Comparison of ENCODE assay signal across 1 cellular context in genomic region chr15:65133550-65134200, GRCh38.
A peak's percentile ranks its signal among the peaks of the same experiment; 100 is the strongest.
TF ChIP-seq lines count a peak whose summit lies in the region.

A gene with protein sequence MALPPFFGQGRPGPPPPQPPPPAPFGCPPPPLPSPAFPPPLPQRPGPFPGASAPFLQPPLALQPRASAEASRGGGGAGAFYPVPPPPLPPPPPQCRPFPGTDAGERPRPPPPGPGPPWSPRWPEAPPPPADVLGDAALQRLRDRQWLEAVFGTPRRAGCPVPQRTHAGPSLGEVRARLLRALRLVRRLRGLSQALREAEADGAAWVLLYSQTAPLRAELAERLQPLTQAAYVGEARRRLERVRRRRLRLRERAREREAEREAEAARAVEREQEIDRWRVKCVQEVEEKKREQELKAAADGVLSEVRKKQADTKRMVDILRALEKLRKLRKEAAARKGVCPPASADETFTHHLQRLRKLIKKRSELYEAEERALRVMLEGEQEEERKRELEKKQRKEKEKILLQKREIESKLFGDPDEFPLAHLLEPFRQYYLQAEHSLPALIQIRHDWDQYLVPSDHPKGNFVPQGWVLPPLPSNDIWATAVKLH (minus strand): TSS chr15:65133808. CDS start chr15:65133781, 27 bp downstream.

TF ChIP-seq in HepG2, 621 proteins besides CTCF, POLR2A, EP300 and RAD21 (continued from another document and continues in another):
- TF ChIP-seq, protein P1, sequence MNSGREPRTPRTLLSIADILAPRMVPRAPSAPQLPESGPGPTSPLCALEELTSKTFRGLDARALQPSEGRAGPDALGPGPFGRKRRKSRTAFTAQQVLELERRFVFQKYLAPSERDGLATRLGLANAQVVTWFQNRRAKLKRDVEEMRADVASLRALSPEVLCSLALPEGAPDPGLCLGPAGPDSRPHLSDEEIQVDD (CRISPR knock-in tag; IDR thresholded peaks at IDR 0.05; ENCODE audit: borderline replicate concordance) = no peak
- peak; percentile 51; the same call in 1 of the 2 replicates for TF ChIP-seq GMEB1 (CRISPR knock-in tag; IDR thresholded peaks at IDR 0.05; ENCODE audit: borderline replicate concordance)
- TF ChIP-seq ZMYM4 (CRISPR knock-in tag; IDR thresholded peaks at IDR 0.05) = peak; percentile 58; the same call in 1 of the 2 replicates
- peak; percentile 89 for TF ChIP-seq HDAC2 (CRISPR knock-in tag; IDR thresholded peaks at IDR 0.05)
- TF ChIP-seq PLRG1 (conservative IDR thresholded peaks at IDR 0.05) = no peak
- no peak for TF ChIP-seq ZNF558 (CRISPR knock-in tag; IDR thresholded peaks at IDR 0.05; ENCODE audit: borderline replicate concordance)
- TF ChIP-seq POLR2AphosphoS5 (IDR thresholded peaks at IDR 0.05; ENCODE audit: low read depth, low read length) = peak; percentile 95
- no peak for TF ChIP-seq ZFP41 (CRISPR knock-in tag; IDR thresholded peaks at IDR 0.05; ENCODE audit: borderline replicate concordance)
- TF ChIP-seq YY1 (IDR thresholded peaks at IDR 0.05; ENCODE audit: insufficient read depth, insufficient replicate concordance, low read depth, low read length) = peak; percentile 30
- TF ChIP-seq U2AF1 (optimal IDR thresholded peaks at IDR 0.05; ENCODE audit: low read depth, low read length) = no peak
- TF ChIP-seq ZNF12 (CRISPR knock-in tag; IDR thresholded peaks at IDR 0.05) = 0 out of 2 replicates have a peak, but pooled peaks have one; percentile 7
- TF ChIP-seq, protein P2, sequence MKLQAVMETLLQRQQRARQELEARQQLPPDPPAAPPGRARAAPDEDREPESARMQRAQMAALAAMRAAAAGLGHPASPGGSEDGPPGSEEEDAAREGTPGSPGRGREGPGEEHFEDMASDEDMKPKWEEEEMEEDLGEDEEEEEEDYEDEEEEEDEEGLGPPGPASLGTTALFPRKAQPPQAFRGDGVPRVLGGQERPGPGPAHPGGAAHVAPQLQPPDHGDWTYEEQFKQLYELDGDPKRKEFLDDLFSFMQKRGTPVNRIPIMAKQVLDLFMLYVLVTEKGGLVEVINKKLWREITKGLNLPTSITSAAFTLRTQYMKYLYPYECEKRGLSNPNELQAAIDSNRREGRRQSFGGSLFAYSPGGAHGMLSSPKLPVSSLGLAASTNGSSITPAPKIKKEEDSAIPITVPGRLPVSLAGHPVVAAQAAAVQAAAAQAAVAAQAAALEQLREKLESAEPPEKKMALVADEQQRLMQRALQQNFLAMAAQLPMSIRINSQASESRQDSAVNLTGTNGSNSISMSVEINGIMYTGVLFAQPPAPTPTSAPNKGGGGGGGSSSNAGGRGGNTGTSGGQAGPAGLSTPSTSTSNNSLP (IDR thresholded peaks at IDR 0.05; ENCODE audit: low read depth, low read length) = no peak
- TF ChIP-seq TRAFD1 (CRISPR knock-in tag; IDR thresholded peaks at IDR 0.05; ENCODE audit: borderline replicate concordance) = no peak
- 0 out of 2 replicates have a peak, but pooled peaks have one; percentile 23 for TF ChIP-seq SNAPC2 (CRISPR knock-in tag; IDR thresholded peaks at IDR 0.05)
- peak; percentile 38 for TF ChIP-seq JARID2 (CRISPR knock-in tag; IDR thresholded peaks at IDR 0.05; ENCODE audit: insufficient replicate concordance)
- TF ChIP-seq ZNF205 (CRISPR knock-in tag; IDR thresholded peaks at IDR 0.05) = peak; percentile 39; the same call in 1 of the 2 replicates
- TF ChIP-seq, protein P3, sequence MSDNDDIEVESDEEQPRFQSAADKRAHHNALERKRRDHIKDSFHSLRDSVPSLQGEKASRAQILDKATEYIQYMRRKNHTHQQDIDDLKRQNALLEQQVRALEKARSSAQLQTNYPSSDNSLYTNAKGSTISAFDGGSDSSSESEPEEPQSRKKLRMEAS (IDR thresholded peaks at IDR 0.05) = peak; percentile 32; the same call in 1 of the 2 replicates
- TF ChIP-seq ZNF883 (CRISPR knock-in tag; IDR thresholded peaks at IDR 0.05; ENCODE audit: not compliant biosample characterization) = peak; percentile 10
- TF ChIP-seq FLYWCH1 (CRISPR knock-in tag; IDR thresholded peaks at IDR 0.05) = no peak
- TF ChIP-seq BORCS8-MEF2B (CRISPR knock-in tag; IDR thresholded peaks at IDR 0.05) = no peak
- TF ChIP-seq ZNF749 (CRISPR knock-in tag; IDR thresholded peaks at IDR 0.05; ENCODE audit: borderline replicate concordance) = no peak
- no peak for TF ChIP-seq MAFF (IDR thresholded peaks at IDR 0.05; ENCODE audit: low read depth, low read length)
- TF ChIP-seq THYN1 (CRISPR knock-in tag; IDR thresholded peaks at IDR 0.05; ENCODE audit: borderline replicate concordance, low read depth) = no peak
- no peak for TF ChIP-seq ZFP36L2 (CRISPR knock-in tag; IDR thresholded peaks at IDR 0.05)
- TF ChIP-seq PPARG (CRISPR knock-in tag; conservative IDR thresholded peaks at IDR 0.05) = peak; percentile 41; the same call in 1 of the 2 replicates
- TF ChIP-seq ZNF556 (CRISPR knock-in tag; IDR thresholded peaks at IDR 0.05; ENCODE audit: borderline replicate concordance) = no peak
- 0 out of 4 replicates have a peak, but pooled peaks of 1 of the 2 experiments have one; percentile 29 for TF ChIP-seq ATF4 (CRISPR knock-in tag; IDR thresholded peaks at IDR 0.05)
- TF ChIP-seq GPN1 (CRISPR knock-in tag; IDR thresholded peaks at IDR 0.05; ENCODE audit: borderline replicate concordance) = no peak
- TF ChIP-seq, protein P4, sequence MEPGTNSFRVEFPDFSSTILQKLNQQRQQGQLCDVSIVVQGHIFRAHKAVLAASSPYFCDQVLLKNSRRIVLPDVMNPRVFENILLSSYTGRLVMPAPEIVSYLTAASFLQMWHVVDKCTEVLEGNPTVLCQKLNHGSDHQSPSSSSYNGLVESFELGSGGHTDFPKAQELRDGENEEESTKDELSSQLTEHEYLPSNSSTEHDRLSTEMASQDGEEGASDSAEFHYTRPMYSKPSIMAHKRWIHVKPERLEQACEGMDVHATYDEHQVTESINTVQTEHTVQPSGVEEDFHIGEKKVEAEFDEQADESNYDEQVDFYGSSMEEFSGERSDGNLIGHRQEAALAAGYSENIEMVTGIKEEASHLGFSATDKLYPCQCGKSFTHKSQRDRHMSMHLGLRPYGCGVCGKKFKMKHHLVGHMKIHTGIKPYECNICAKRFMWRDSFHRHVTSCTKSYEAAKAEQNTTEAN (CRISPR knock-in tag; conservative IDR thresholded peaks at IDR 0.05) = no peak
- TF ChIP-seq ZNF784 (CRISPR knock-in tag; IDR thresholded peaks at IDR 0.05; ENCODE audit: borderline replicate concordance) = no peak
- no peak for TF ChIP-seq NFE2L1 (CRISPR knock-in tag; IDR thresholded peaks at IDR 0.05; ENCODE audit: borderline replicate concordance)
- no peak for TF ChIP-seq U2AF2 (IDR thresholded peaks at IDR 0.05; ENCODE audit: low read depth, low read length)
- TF ChIP-seq CREM (IDR thresholded peaks at IDR 0.05) = peak; percentile 97
- peak; percentile 73; the same call in 1 of the 2 replicates for TF ChIP-seq CREM (CRISPR knock-in tag; IDR thresholded peaks at IDR 0.05)
- 0 out of 2 replicates have a peak, but pooled peaks have one; percentile 21 for TF ChIP-seq MXD1 (CRISPR knock-in tag; IDR thresholded peaks at IDR 0.05)
- peak; percentile 76 for TF ChIP-seq KAT7 (CRISPR knock-in tag; IDR thresholded peaks at IDR 0.05; ENCODE audit: borderline replicate concordance)
- TF ChIP-seq ZNF547 (CRISPR knock-in tag; IDR thresholded peaks at IDR 0.05) = no peak
- TF ChIP-seq, protein P5, sequence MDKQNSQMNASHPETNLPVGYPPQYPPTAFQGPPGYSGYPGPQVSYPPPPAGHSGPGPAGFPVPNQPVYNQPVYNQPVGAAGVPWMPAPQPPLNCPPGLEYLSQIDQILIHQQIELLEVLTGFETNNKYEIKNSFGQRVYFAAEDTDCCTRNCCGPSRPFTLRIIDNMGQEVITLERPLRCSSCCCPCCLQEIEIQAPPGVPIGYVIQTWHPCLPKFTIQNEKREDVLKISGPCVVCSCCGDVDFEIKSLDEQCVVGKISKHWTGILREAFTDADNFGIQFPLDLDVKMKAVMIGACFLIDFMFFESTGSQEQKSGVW (CRISPR knock-in tag; IDR thresholded peaks at IDR 0.05; ENCODE audit: borderline replicate concordance) = no peak
- TF ChIP-seq GTF2F1 (IDR thresholded peaks at IDR 0.05; ENCODE audit: low read length) = no peak
- TF ChIP-seq SYNCRIP (IDR thresholded peaks at IDR 0.05; ENCODE audit: insufficient read depth, low read depth, low read length) = no peak
- TF ChIP-seq ZBTB1 (CRISPR knock-in tag; IDR thresholded peaks at IDR 0.05; ENCODE audit: borderline replicate concordance) = no peak
- TF ChIP-seq ERF (CRISPR knock-in tag; IDR thresholded peaks at IDR 0.05) = peak; percentile 56
- TF ChIP-seq ZNF574 (CRISPR knock-in tag; IDR thresholded peaks at IDR 0.05) = peak; percentile 86
- peak; percentile 30; the same call in 1 of the 2 replicates for TF ChIP-seq TARDBP (CRISPR knock-in tag; IDR thresholded peaks at IDR 0.05)
- TF ChIP-seq, protein P6, sequence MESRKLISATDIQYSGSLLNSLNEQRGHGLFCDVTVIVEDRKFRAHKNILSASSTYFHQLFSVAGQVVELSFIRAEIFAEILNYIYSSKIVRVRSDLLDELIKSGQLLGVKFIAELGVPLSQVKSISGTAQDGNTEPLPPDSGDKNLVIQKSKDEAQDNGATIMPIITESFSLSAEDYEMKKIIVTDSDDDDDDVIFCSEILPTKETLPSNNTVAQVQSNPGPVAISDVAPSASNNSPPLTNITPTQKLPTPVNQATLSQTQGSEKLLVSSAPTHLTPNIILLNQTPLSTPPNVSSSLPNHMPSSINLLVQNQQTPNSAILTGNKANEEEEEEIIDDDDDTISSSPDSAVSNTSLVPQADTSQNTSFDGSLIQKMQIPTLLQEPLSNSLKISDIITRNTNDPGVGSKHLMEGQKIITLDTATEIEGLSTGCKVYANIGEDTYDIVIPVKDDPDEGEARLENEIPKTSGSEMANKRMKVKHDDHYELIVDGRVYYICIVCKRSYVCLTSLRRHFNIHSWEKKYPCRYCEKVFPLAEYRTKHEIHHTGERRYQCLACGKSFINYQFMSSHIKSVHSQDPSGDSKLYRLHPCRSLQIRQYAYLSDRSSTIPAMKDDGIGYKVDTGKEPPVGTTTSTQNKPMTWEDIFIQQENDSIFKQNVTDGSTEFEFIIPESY (CRISPR knock-in tag; IDR thresholded peaks at IDR 0.05) = no peak
